1 cellular context compared by ENCODE assay signal in the genomic region with DNA sequence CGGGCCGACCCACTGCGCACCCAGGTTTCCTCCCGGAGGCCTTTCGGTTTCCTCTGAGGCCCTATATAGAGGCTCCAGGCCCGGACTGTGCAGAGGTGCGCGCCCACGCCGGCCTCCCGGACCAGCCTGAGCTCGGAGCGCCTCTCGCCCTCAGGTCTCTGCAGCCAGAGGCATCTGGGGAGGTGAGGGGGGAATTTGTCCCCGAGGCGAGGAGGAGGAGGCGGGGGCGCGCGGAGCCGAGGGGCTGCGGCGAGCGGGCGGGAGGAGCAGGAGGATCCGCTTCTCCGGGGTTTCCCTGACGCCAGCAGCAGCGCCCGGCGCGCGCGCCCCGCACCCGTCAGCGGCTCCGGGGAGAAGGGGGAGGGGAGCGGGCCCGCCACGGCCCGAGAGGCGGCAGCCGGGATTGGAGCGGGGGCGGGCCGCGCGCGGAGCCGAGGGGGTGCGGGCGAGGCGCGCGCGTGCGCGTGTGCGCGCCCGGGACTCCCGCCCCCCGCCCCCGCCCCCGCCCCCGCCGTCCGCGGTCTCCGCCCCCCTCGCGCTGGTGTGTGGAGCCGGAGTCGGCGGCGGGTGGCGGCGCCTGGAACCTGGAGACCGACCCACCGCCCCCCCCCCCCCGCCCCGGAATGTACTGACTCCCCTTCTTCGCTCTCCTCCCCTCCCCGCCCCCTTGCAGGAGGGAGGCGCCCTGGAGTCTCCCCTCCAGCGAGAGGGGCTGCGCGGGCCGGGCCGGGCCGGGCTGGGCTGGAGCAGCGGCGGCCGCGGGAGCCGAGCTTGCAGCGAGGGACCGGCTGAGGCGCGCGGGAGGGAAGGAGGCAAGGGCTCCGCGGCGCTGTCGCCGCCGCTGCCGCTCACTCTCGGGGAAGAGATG.
A peak's percentile ranks its signal among the peaks of the same experiment; 100 is the strongest.
TF ChIP-seq lines count a peak whose summit lies in the region.

A gene with protein sequence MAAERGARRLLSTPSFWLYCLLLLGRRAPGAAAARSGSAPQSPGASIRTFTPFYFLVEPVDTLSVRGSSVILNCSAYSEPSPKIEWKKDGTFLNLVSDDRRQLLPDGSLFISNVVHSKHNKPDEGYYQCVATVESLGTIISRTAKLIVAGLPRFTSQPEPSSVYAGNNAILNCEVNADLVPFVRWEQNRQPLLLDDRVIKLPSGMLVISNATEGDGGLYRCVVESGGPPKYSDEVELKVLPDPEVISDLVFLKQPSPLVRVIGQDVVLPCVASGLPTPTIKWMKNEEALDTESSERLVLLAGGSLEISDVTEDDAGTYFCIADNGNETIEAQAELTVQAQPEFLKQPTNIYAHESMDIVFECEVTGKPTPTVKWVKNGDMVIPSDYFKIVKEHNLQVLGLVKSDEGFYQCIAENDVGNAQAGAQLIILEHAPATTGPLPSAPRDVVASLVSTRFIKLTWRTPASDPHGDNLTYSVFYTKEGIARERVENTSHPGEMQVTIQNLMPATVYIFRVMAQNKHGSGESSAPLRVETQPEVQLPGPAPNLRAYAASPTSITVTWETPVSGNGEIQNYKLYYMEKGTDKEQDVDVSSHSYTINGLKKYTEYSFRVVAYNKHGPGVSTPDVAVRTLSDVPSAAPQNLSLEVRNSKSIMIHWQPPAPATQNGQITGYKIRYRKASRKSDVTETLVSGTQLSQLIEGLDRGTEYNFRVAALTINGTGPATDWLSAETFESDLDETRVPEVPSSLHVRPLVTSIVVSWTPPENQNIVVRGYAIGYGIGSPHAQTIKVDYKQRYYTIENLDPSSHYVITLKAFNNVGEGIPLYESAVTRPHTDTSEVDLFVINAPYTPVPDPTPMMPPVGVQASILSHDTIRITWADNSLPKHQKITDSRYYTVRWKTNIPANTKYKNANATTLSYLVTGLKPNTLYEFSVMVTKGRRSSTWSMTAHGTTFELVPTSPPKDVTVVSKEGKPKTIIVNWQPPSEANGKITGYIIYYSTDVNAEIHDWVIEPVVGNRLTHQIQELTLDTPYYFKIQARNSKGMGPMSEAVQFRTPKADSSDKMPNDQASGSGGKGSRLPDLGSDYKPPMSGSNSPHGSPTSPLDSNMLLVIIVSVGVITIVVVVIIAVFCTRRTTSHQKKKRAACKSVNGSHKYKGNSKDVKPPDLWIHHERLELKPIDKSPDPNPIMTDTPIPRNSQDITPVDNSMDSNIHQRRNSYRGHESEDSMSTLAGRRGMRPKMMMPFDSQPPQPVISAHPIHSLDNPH (N-terminal part only) (plus strand): TSS at position 653 of the 868 bp plus-strand sequence. CDS start 213 bp downstream, at position 866.

TF ChIP-seq in endothelial cell of umbilical vein, 7 proteins besides CTCF, POLR2A, EP300 and RAD21:
- TF ChIP-seq GATA2 (IDR thresholded peaks at IDR 0.05; ENCODE audit: insufficient read depth, insufficient read length, low read depth, low read length) (no peak), POLR2AphosphoS5 (IDR thresholded peaks at IDR 0.05; ENCODE audit: insufficient read depth, low read depth, low read length) (no peak), EZH2 (IDR thresholded peaks at IDR 0.05; ENCODE audit: borderline replicate concordance, low read depth, low read length, severe bottlenecking) (peak; percentile 56)
